27 cellular contexts compared by ENCODE assay signal in genomic region chr2:240112914-240113690, GRCh38. TPM values are rescaled to one million over a fixed set of nuclear protein-coding genes. Genes with fewer than 3 reads are reported as not detected.
"Had no signal": no experiment of that assay in that cellular context is flagged by ENCODE, and none has a peak within 500 bp of the region (broad histone marks: within the 10 kb centered on the region; RNA-seq: fewer than 3 reads in every experiment).

No MANE protein-coding gene starts in this region.

- H3K4me3 Mint-ChIP-seq: activated CD4-positive, alpha-beta memory T cell treated with anti-CD3 and anti-CD28 coated beads for 36 hours; activated CD4-positive, alpha-beta T cell treated with anti-CD3 and anti-CD28 coated beads, Interleukin-2, amount 10 ng/mL, durations not matched to agents 7 days and 5 days; activated naive CD4-positive, alpha-beta T cell treated with anti-CD3 and anti-CD28 coated beads for 36 hours; activated naive CD8-positive, alpha-beta T cell; activated T-cell treated with anti-CD3 and anti-CD28 coated beads, Interleukin-2, amount 50 U/mL, for 4 hours; activated T-helper 17 cell treated with anti-CD3 and anti-CD28 coated beads, Interleukin-2, amount 50 U/mL, for 72 hours; T-cell had no signal

- H3K36me3 ChIP-seq: brain microvascular endothelial cell, MG63 had no signal

- H3K4me1 Mint-ChIP-seq: activated CD4-positive, alpha-beta T cell treated with anti-CD3 and anti-CD28 coated beads, Interleukin-2, amount 10 ng/mL, durations not matched to agents 7 days and 5 days; activated T-helper 17 cell treated with anti-CD3 and anti-CD28 coated beads, Interleukin-2, amount 50 U/mL, for 72 hours; T-cell had no signal

- H3K27ac Mint-ChIP-seq: activated CD4-positive, alpha-beta memory T cell treated with anti-CD3 and anti-CD28 coated beads for 36 hours; activated CD4-positive, alpha-beta T cell treated with anti-CD3 and anti-CD28 coated beads, Interleukin-2, amount 10 ng/mL, durations not matched to agents 7 days and 5 days; activated naive CD4-positive, alpha-beta T cell treated with anti-CD3 and anti-CD28 coated beads for 36 hours; activated naive CD8-positive, alpha-beta T cell; activated T-helper 17 cell treated with anti-CD3 and anti-CD28 coated beads, Interleukin-2, amount 50 U/mL, for 72 hours; T-cell had no signal

- DNase-seq: activated CD4-positive, alpha-beta memory T cell treated with anti-CD3 and anti-CD28 coated beads for 36 hours; activated CD4-positive, alpha-beta T cell treated with anti-CD3 and anti-CD28 coated beads, Interleukin-2, amount 10 ng/mL, durations not matched to agents 7 days and 5 days; activated CD4-positive, CD25-positive, alpha-beta regulatory T cell; activated CD8-positive, alpha-beta memory T cell treated with anti-CD3 and anti-CD28 coated beads for 24 hours; activated gamma-delta T cell; activated naive CD4-positive, alpha-beta T cell treated with anti-CD3 and anti-CD28 coated beads for 36 hours; activated T-cell treated with anti-CD3 and anti-CD28 coated beads, Interleukin-2, amount 50 U/mL, for 4 hours; amygdala; brain microvascular endothelial cell; MG63; MV-4-11; NCI-H1092 treated with DMSO at 0.1 percent for 48 hours; NCI-H1436; NCI-H1694 treated with DMSO at 0.1 percent for 48 hours; NCI-H2029 treated with DMSO at 0.1 percent for 48 hours; NCI-H510A treated with DMSO at 0.1 percent for 48 hours; PC-3; SHP77 treated with DMSO at 0.1 percent for 48 hours; T-cell; T-helper 2 cell; T1000 had no signal

- ATAC-seq: activated T-cell treated with anti-CD3 and anti-CD28 coated beads, Interleukin-2, amount 50 U/mL, for 4 hours; activated T-helper 17 cell treated with anti-CD3 and anti-CD28 coated beads, Interleukin-2, amount 50 U/mL, for 72 hours; PC-3; T-cell had no signal

- FAIRE-seq: RCC 7860, TTC549 had no signal

- H3K9me3 Mint-ChIP-seq: activated CD4-positive, alpha-beta memory T cell treated with anti-CD3 and anti-CD28 coated beads for 36 hours; activated CD4-positive, alpha-beta T cell treated with anti-CD3 and anti-CD28 coated beads, Interleukin-2, amount 10 ng/mL, durations not matched to agents 7 days and 5 days; activated naive CD4-positive, alpha-beta T cell treated with anti-CD3 and anti-CD28 coated beads for 36 hours; activated T-cell treated with anti-CD3 and anti-CD28 coated beads, Interleukin-2, amount 50 U/mL, for 4 hours; activated T-helper 17 cell treated with anti-CD3 and anti-CD28 coated beads, Interleukin-2, amount 50 U/mL, for 72 hours had no signal

- H3K36me3 Mint-ChIP-seq: activated CD4-positive, alpha-beta memory T cell treated with anti-CD3 and anti-CD28 coated beads for 36 hours; activated naive CD8-positive, alpha-beta T cell; T-cell had no signal

- H3K4me3 ChIP-seq: MG63 had no signal

- H3K9me3 ChIP-seq: MG63 had no signal

- H3K27ac ChIP-seq: brain microvascular endothelial cell had no signal

RNA-seq across cellular contexts. Expression of gene OTOS, which starts 27.4 kb away (rescaled TPM):
- total RNA-seq: activated CD4-positive, alpha-beta memory T cell treated with anti-CD3 and anti-CD28 coated beads for 36 hours; activated CD4-positive, alpha-beta T cell treated with anti-CD3 and anti-CD28 coated beads, Interleukin-2, amount 10 ng/mL, durations not matched to agents 7 days and 5 days; activated naive CD4-positive, alpha-beta T cell treated with anti-CD3 and anti-CD28 coated beads for 36 hours; activated T-cell treated with anti-CD3 and anti-CD28 coated beads, Interleukin-2, amount 50 U/mL, for 4 hours; activated T-helper 17 cell treated with anti-CD3 and anti-CD28 coated beads, Interleukin-2, amount 50 U/mL, for 72 hours; cardiac septum; PC-3; SK-MEL-5; T-cell had no signal

RNA-seq across cellular contexts. Expression of gene OR6B3, which starts 59.8 kb away (rescaled TPM):
- total RNA-seq: activated CD4-positive, alpha-beta memory T cell treated with anti-CD3 and anti-CD28 coated beads for 36 hours; activated CD4-positive, alpha-beta T cell treated with anti-CD3 and anti-CD28 coated beads, Interleukin-2, amount 10 ng/mL, durations not matched to agents 7 days and 5 days; activated naive CD4-positive, alpha-beta T cell treated with anti-CD3 and anti-CD28 coated beads for 36 hours; activated T-cell treated with anti-CD3 and anti-CD28 coated beads, Interleukin-2, amount 50 U/mL, for 4 hours; activated T-helper 17 cell treated with anti-CD3 and anti-CD28 coated beads, Interleukin-2, amount 50 U/mL, for 72 hours; cardiac septum; PC-3; SK-MEL-5; T-cell had no signal
